ENCODE assay signal across 8 cellular contexts in the genomic region with DNA sequence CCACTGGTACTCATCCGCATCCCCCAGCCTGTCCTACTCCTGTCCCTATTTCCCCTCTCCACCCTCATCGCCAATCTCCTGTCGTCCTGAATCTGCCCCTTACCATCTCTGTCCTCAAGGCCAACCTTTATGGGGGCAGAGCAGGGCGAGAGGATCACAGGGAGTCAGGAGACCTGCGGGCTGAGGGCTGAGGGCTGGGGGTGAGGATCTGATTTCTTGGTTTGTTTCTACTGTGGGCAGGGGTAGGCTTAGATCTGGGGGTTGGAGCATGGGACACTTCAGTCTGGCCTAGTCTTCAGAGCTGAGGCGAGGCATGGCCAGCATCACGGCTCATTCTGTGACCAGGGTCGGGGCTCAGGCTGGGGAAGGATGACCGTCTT. TPM values are rescaled to one million over a fixed set of nuclear protein-coding genes. Genes with fewer than 3 reads are reported as not detected.
DNase-seq lines count a peak whose midpoint lies in the region; ATAC-seq and TF ChIP-seq lines count a peak whose summit lies in the region.

No MANE protein-coding gene starts in this region.

- no peaks in the 10 kb centered on the region for H3K36me3 ChIP-seq in OCI-LY1 (ENCODE audit: insufficient read depth, low read length)
- H3K36me3 ChIP-seq in endocrine pancreas (ENCODE audit: control insufficient read depth, insufficient read depth, low read length) = no peaks in the 10 kb centered on the region

- H3K79me2 ChIP-seq in OCI-LY1 (ENCODE audit: insufficient read depth, low read length) = no peaks in the 10 kb centered on the region

- peak overlapping the region; percentile 60 for H3K27ac ChIP-seq in C4-2B
- peak overlapping the region; percentile 5 for H3K27ac ChIP-seq in OCI-LY1 (ENCODE audit: low read depth, low read length, poor library complexity, severe bottlenecking)

- no peaks in the 10 kb centered on the region for H3K27me3 Mint-ChIP-seq in neural crest cell (ENCODE audit: low read depth)

- H3K9me3 Mint-ChIP-seq in neural crest cell = no peaks in the 10 kb centered on the region

- peaks cover 26% of the 10 kb centered on the region for H3K4me1 ChIP-seq in OCI-LY1 (ENCODE audit: insufficient read depth, low read length, severe bottlenecking)
- no peaks in the 10 kb centered on the region for H3K4me1 ChIP-seq in endocrine pancreas (ENCODE audit: control insufficient read depth, insufficient read depth, low read length)

- no peak for TF ChIP-seq CTCF in C4-2B (conservative IDR thresholded peaks at IDR 0.05)
- TF ChIP-seq CTCF in OCI-LY1 (IDR thresholded peaks at IDR 0.05; ENCODE audit: low read length) = no peak
- no peak for TF ChIP-seq CTCF in neural crest cell (conservative IDR thresholded peaks at IDR 0.05)

- H3K27ac Mint-ChIP-seq in neural crest cell (ENCODE audit: unreplicated experiment) = no peak overlapping the region

- H3F3A ChIP-seq in OCI-LY1 (ENCODE audit: insufficient read depth, low read length) = no peaks in the 10 kb centered on the region

- H3K4me3 Mint-ChIP-seq in neural crest cell = peak overlapping the region; percentile 88

- no peak overlapping the region for H2AFZ ChIP-seq in OCI-LY1 (ENCODE audit: low read length)

- H3K4me1 Mint-ChIP-seq in neural crest cell = peaks cover 37% of the 10 kb centered on the region

- H3K9me3 ChIP-seq in OCI-LY1 (ENCODE audit: low read length) = 0 out of 2 replicates have a peak, but pooled peaks cover 3% of the 10 kb centered on the region
- H3K9me3 ChIP-seq in endocrine pancreas (ENCODE audit: control insufficient read depth, low read length) = no peaks in the 10 kb centered on the region

- H3K4me2 ChIP-seq in OCI-LY1 (ENCODE audit: low read length) = peak overlapping the region; percentile 61

- H3K36me3 Mint-ChIP-seq in neural crest cell (ENCODE audit: low read depth) = no peaks in the 10 kb centered on the region

- no peak for ATAC-seq in GM21619 (IDR thresholded peaks at IDR 0.05; ENCODE audit: unreplicated experiment)

- H3K27me3 ChIP-seq in OCI-LY1 (ENCODE audit: insufficient read depth, low read length) (no peaks in the 10 kb centered on the region), endocrine pancreas (ENCODE audit: control insufficient read depth, insufficient read depth, low read length) (no peaks in the 10 kb centered on the region)

- H3K4me3 ChIP-seq in OCI-LY1 (ENCODE audit: low read depth, low read length, poor library complexity, severe bottlenecking) = peak overlapping the region; percentile 75
- no peak overlapping the region for H3K4me3 ChIP-seq in endocrine pancreas (ENCODE audit: control insufficient read depth, insufficient read depth, low read length)

- no peaks in the 10 kb centered on the region for H3K9me2 ChIP-seq in OCI-LY1 (ENCODE audit: low read depth, low read length)

- DNase-seq in neural crest cell (ENCODE audit: low read depth, low spot score) (no peak), NCI-H526 treated with DMSO at 0.1 percent for 48 hours (lab: John Stamatoyannopoulos, UW) (no peak), NCI-H1092 treated with DMSO at 0.1 percent for 48 hours (lab: John Stamatoyannopoulos, UW) (no peak), cortex of kidney (lab: John Stamatoyannopoulos, UW) (no peak)

- no peaks in the 10 kb centered on the region for H4K20me1 ChIP-seq in OCI-LY1 (ENCODE audit: insufficient read depth, low read length)

- H3K9ac ChIP-seq in OCI-LY1 (ENCODE audit: low read length) (peak overlapping the region; percentile 75), endocrine pancreas (ENCODE audit: control insufficient read depth, insufficient read depth, low read length) (peak overlapping the region; percentile 76)

RNA-seq across cellular contexts. Expression of a gene that starts 16.5 kb away (rescaled TPM):
- total RNA-seq in neural crest cell = 111 and 115 TPM in 2 replicates

RNA-seq across cellular contexts. Expression of a gene that starts 27.5 kb away (rescaled TPM):
- total RNA-seq in neural crest cell = 0.26 and 0.45 TPM in 2 replicates

RNA-seq across cellular contexts. Expression of a gene that starts 33.8 kb away (rescaled TPM):
- 11.7 and 12.8 TPM in 2 replicates for total RNA-seq in neural crest cell

RNA-seq across cellular contexts. Expression of a gene that starts 35.4 kb away (rescaled TPM):
- total RNA-seq in neural crest cell = 6.4 and 8.2 TPM in 2 replicates

RNA-seq across cellular contexts. Expression of a gene that starts 56.6 kb away (rescaled TPM):
- total RNA-seq in neural crest cell = 16.2 and 19.8 TPM in 2 replicates
